ENCODE assay signal across 5 cellular contexts in the genomic region with DNA sequence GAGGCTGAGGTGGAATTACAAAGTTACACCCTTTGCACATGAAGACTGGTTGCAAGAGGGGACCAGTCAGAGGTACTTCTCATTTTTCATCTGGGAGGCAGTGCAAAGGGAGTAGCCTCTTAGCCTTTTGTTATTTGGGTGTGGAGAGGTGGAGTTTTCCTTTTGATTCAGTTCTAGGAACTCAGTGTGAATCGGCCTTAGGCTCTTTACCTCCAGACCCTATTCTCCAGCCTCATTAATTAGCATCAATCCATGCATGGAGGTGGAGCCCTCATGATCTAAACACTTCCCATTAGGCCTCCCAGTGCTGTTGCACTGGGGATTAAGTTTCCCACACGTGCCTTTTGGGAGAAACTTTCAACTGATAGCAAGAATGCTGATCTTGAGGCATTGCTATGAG.
"Had no signal": no experiment of that assay in that cellular context is flagged by ENCODE, and none has a peak within 500 bp of the region (broad histone marks: within the 10 kb centered on the region; RNA-seq: fewer than 3 reads in every experiment).

No MANE protein-coding gene starts in this region.

- ATAC-seq: GM23338, HepG2 had no signal

- H3K9me3 Mint-ChIP-seq: GM23338 had no signal

- DNase-seq: H9, HCEC 1CT had no signal

- H3K4me3 Mint-ChIP-seq: GM23338, H9 had no signal

- H3K27ac Mint-ChIP-seq: GM23338, H9, IgD-negative memory B cell had no signal

- H3K4me1 Mint-ChIP-seq: IgD-negative memory B cell had no signal

- H3K36me3 Mint-ChIP-seq: IgD-negative memory B cell had no signal

- H3K27me3 Mint-ChIP-seq: IgD-negative memory B cell had no signal
